16 cellular contexts compared by ENCODE assay signal in the genomic region with DNA sequence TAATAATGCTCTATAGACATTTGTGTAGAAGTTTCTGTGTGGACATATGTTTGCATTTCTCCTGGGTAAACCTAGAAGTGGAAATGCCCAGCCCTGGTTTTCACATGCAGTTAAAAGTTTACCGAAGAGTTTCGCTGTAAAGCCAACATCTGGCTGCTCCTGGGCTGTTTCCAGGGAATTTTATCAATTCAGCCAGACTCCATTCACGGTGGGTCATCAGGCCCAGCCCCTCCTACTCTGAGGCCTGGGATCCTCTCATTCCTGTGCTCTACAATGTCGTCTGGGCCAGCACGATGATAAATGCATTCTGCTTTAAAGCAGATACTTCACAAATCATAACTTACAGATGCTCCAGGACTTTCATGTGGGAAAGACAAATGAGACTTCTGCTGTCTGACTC. TPM values are rescaled to one million over a fixed set of nuclear protein-coding genes. Genes with fewer than 3 reads are reported as not detected.
DNase-seq lines count a peak whose midpoint lies in the region; ATAC-seq, FAIRE-seq and TF ChIP-seq lines count a peak whose summit lies in the region.
"Had no signal": no experiment of that assay in that cellular context is flagged by ENCODE, and none has a peak within 500 bp of the region (broad histone marks: within the 10 kb centered on the region; RNA-seq: fewer than 3 reads in every experiment).

No MANE protein-coding gene starts in this region.

- H3K27ac ChIP-seq in A549 (peak overlapping the region; percentile 99), endodermal cell (ENCODE audit: low read depth, low read length) (no peak overlapping the region)

- 3% methylated on average over 5 of the region's 5 CpGs for WGBS in A549 (ENCODE audit: missing lambda C conversion rate)
- WGBS in endodermal cell (ENCODE audit: insufficient coverage in 1 of 2, insufficient read length in 1 of 2), 2 experiments = 49 to 65% methylated on average over 3 to 5 of the region's 5 CpGs

- peaks cover 96% of the 10 kb centered on the region for H3K4me1 ChIP-seq in A549
- peaks cover 45% of the 10 kb centered on the region for H3K4me1 ChIP-seq in endodermal cell (ENCODE audit: control insufficient read depth, insufficient read depth, low read length)

- no peaks in the 10 kb centered on the region for H3K27me3 ChIP-seq in endodermal cell (ENCODE audit: control insufficient read depth, insufficient read depth, low read length, poor library complexity, severe bottlenecking)

- no peaks in the 10 kb centered on the region for H3K9me3 ChIP-seq in A549
- no peaks in the 10 kb centered on the region for H3K9me3 ChIP-seq in endodermal cell (ENCODE audit: control insufficient read depth, low read length)

- H3K36me3 Mint-ChIP-seq in endodermal cell (ENCODE audit: low read depth) = no peaks in the 10 kb centered on the region
- no peaks in the 10 kb centered on the region for H3K36me3 Mint-ChIP-seq in mesothelial cell of epicardium

- no peaks in the 10 kb centered on the region for H3K27me3 Mint-ChIP-seq in endodermal cell (ENCODE audit: insufficient read depth)
- no peaks in the 10 kb centered on the region for H3K27me3 Mint-ChIP-seq in mesothelial cell of epicardium (ENCODE audit: low read depth)

- CTCF ChIA-PET in A549 (lab: Yijun Ruan, JAX) = interaction anchor here (1.1 kb wide), 2 partner anchors 23 to 41 kb away, joined by 3 to 4 read pairs; no protein-coding TSS in a partner anchor

- POLR2A ChIA-PET in A549 (lab: Yijun Ruan, JAX) = no interaction called here

- peak in 1 of 2 experiments; percentile 1; a peak in 1 of 5 replicates for TF ChIP-seq RAD21 in A549 (conservative IDR thresholded peaks at IDR 0.05 in 1 of 2, IDR thresholded peaks at IDR 0.05 in 1 of 2)

- peak overlapping the region; percentile 93 for H3K4me2 ChIP-seq in A549

- no peak for FAIRE-seq in A549 (lab: Jason Lieb, UNC)
- FAIRE-seq: bronchial epithelial cell had no signal

- H3K4me3 Mint-ChIP-seq in endodermal cell (no peak overlapping the region), mesothelial cell of epicardium (no peak overlapping the region)
- H3K4me3 Mint-ChIP-seq: activated B cell treated with CpG ODN at 0.5 μM for 24 hours had no signal

- H3K27ac Mint-ChIP-seq in endodermal cell (peak overlapping the region; percentile 92), mesothelial cell of epicardium (peak overlapping the region; percentile 78)
- H3K27ac Mint-ChIP-seq: activated B cell treated with CpG ODN at 0.5 μM for 24 hours had no signal

- peak in 1 of 2 experiments; percentile 20; a peak in 3 of 6 replicates for ATAC-seq in A549
- ATAC-seq in left lobe of liver = no peak
- ATAC-seq: left colon had no signal

- no peak for TF ChIP-seq POLR2A in A549 (IDR thresholded peaks at IDR 0.05; ENCODE audit: low read length)

- TF ChIP-seq CTCF in A549 (IDR thresholded peaks at IDR 0.05) (no peak), endodermal cell (conservative IDR thresholded peaks at IDR 0.05) (no peak), mesothelial cell of epicardium (IDR thresholded peaks at IDR 0.05; ENCODE audit: unreplicated experiment) (no peak)

- peaks cover 46% of the 10 kb centered on the region for H3K36me3 ChIP-seq in endodermal cell (ENCODE audit: control insufficient read depth, insufficient read depth, low read length)

- H3K9me3 Mint-ChIP-seq in endodermal cell (no peaks in the 10 kb centered on the region), mesothelial cell of epicardium (no peaks in the 10 kb centered on the region)
- H3K9me3 Mint-ChIP-seq: activated B cell treated with CpG ODN at 0.5 μM for 24 hours had no signal

- H3K9ac ChIP-seq in endodermal cell (ENCODE audit: extremely low read depth, low read length, poor library complexity, severe bottlenecking) = peak overlapping the region; percentile 5

- TF ChIP-seq EP300 in A549 (IDR thresholded peaks at IDR 0.05) = no peak

- no peak overlapping the region for H3K4me3 ChIP-seq in A549
- peak overlapping the region; percentile 98 for H3K4me3 ChIP-seq in endodermal cell (ENCODE audit: low read length)

- DNase-seq in A549 (ENCODE audit: low read depth in 1 of 2, low spot score in 1 of 2) = peak in 1 of 2 experiments; percentile 47
- peak; percentile 20 for DNase-seq in NCI-H69 (lab: John Stamatoyannopoulos, UW)
- DNase-seq in endodermal cell = peak; percentile 75
- no peak for DNase-seq in mesothelial cell of epicardium (ENCODE audit: low spot score in 2 of 2, unreplicated experiment in 2 of 2)
- DNase-seq in left lobe of liver (ENCODE audit: low spot score) = no peak
- no peak for DNase-seq in NCI-H524 (lab: John Stamatoyannopoulos, UW)
- DNase-seq in SHP77 treated with DMSO at 0.1 percent for 48 hours (lab: John Stamatoyannopoulos, UW) = no peak
- no peak for DNase-seq in H4 (ENCODE audit: low spot score)
- DNase-seq: activated B cell treated with CpG ODN at 0.5 μM for 24 hours; head of caudate nucleus; KG1; left colon; NCI-H1417 treated with DMSO at 0.1 percent for 48 hours; NCI-H226; stimulated activated CD4-positive, alpha-beta T cell treated with anti-CD3 and anti-CD28 coated beads, Interleukin-4, amount 100 ng/mL, for 4 hours had no signal

- peaks cover 92% of the 10 kb centered on the region for H3K4me1 Mint-ChIP-seq in endodermal cell
- H3K4me1 Mint-ChIP-seq in mesothelial cell of epicardium = peaks cover 89% of the 10 kb centered on the region

TF ChIP-seq in A549, 52 proteins besides CTCF, POLR2A, EP300 and RAD21:
- TF ChIP-seq ZFP36 (IDR thresholded peaks at IDR 0.05; ENCODE audit: borderline replicate concordance, partially characterized antibody) (no peak), CEBPB (IDR thresholded peaks at IDR 0.05) (0 out of 4 replicates have a peak, but pooled peaks of 1 of the 2 experiments have one; percentile 3)
- TF ChIP-seq, protein P1, sequence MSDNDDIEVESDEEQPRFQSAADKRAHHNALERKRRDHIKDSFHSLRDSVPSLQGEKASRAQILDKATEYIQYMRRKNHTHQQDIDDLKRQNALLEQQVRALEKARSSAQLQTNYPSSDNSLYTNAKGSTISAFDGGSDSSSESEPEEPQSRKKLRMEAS (IDR thresholded peaks at IDR 0.05) = peak; percentile 60; the same call in 1 of the 2 replicates
TF ChIP-seq in A549: peak in this region for 2.

RNA-seq across cellular contexts. Expression of a gene that starts 7.1 kb away (rescaled TPM):
- polyA plus RNA-seq in A549 (2011; rRNA removed) (22.3 and 25.4 TPM in 2 replicates), A549 (2017; fragmentation: RNase III; extraction: RNeasy Plus Mini Kit Qiagen cat#74134 plus additional on column Dnase treatment) (18.1 to 23.5 TPM (median 20.8 TPM) in 3 replicates)
- 10.1 and 12.6 TPM in 2 replicates for polyA plus RNA-seq in A549 (2012; cell fraction: cytosol; rRNA removed)
- 15.0 and 19.7 TPM in 2 replicates for polyA plus RNA-seq in A549 (2012; cell fraction: nucleus; rRNA removed)
- 36.7 and 38.4 TPM in 2 replicates for polyA minus RNA-seq in A549 (2011; rRNA and poly(A)+ RNA removed)
- total RNA-seq in endodermal cell (10 to 100 TPM; 14.0 to 16.8 TPM), mesothelial cell of epicardium (23.4 to 27.0 TPM (median 25.1 TPM) in 3 replicates), left lobe of liver (3.4 TPM)
- polyA plus RNA-seq in endodermal cell (2013, experiment 1 of 2) = 29.7 TPM
- 27.3 TPM for polyA plus RNA-seq in endodermal cell (2013, experiment 2 of 2)
- 7.6 and 9.4 TPM in 2 replicates for total RNA-seq in H4 (2014; rRNA removed; shearing (Covaris generic))
- total RNA-seq: activated B cell treated with CpG ODN at 0.5 μM for 24 hours had no signal

Comparison
In these comparisons a context has a peak if more than half of its experiments do, and no peak if none do; other contexts are left out.
1. DNase-seq: peak in NCI-H69 (single experiment) and endodermal cell (single experiment); none in mesothelial cell of epicardium (0 of 2), left lobe of liver (single experiment), NCI-H524 (0 of 2), SHP77 treated with DMSO at 0.1 percent for 48 hours (single experiment) and H4 (single experiment).